In the genomic region with DNA sequence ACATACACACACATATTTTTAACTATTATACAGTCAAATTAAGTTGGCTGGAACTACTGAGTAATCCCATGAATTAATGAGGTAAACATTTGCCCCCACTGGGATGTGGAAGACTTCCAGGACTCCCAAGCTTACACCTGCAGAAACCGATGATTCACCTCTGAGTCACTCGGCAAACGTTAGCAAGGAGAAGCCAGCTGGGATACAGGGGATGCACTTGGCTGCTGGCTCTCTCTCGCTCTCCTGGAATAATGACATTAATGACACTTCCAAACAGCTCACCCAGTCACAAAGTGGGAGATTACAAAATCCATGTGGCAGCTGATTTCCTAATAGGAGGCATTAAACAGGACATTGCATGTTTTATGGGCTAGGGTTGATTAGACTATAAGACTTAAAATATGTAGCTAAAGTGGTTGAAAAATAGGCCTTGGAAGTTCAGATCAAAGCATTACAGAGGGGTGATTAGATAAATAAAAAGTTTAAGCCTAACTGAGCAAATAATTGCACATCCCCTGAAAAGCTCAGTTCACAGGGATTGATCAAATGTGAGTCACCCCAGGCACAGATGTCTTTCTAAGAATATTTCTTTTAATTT, we compare ENCODE assay signal across 9 cellular contexts.
DNase-seq lines count a peak whose midpoint lies in the region; ATAC-seq, FAIRE-seq and TF ChIP-seq lines count a peak whose summit lies in the region.
"Had no signal": no experiment of that assay in that cellular context is flagged by ENCODE, and none has a peak within 500 bp of the region (broad histone marks: within the 10 kb centered on the region; RNA-seq: fewer than 3 reads in every experiment).

No MANE protein-coding gene starts in this region.

- H4K91ac ChIP-seq in H1 (replicated peaks; ENCODE audit: insufficient read length, low read length) = no peak overlapping the region

- no peaks in the 10 kb centered on the region for H3K36me3 Mint-ChIP-seq in chondrocyte (ENCODE audit: low read depth)

- H3K27me3 Mint-ChIP-seq in chondrocyte (ENCODE audit: low read depth) = peaks cover 2% of the 10 kb centered on the region

- peak; percentile 24 for DNase-seq in NCI-H460 (ENCODE audit: extremely low read depth, low read depth)
- peak in 1 of 2 experiments; percentile 39 for DNase-seq in H1 (ENCODE audit: low read depth in 1 of 2, low spot score in 2 of 2)
- DNase-seq in pancreas = peak in 3 of 6 donors; percentile 14 to 74 (median 50)
- no peak for DNase-seq in stimulated activated CD4-positive, alpha-beta T cell treated with anti-CD3 and anti-CD28 coated beads, Interleukin-2, amount 100 ng/mL, for 24 hours
- no peak for DNase-seq in chondrocyte (ENCODE audit: low spot score)

- CTCF ChIA-PET in HEK293 (lab: Yijun Ruan, JAX) = no interaction called here
- CTCF ChIA-PET in H1 (lab: Charles Lee; ENCODE audit: partially characterized antibody) = interaction anchor here (0.6 to 1.1 kb wide), 2 partner anchors 14 to 289 kb away, joined by 3 to 5 read pairs; no protein-coding TSS in a partner anchor

- FAIRE-seq in H1 (lab: Jason Lieb, UNC) = peak; percentile 68
- FAIRE-seq in pancreas (lab: Jason Lieb, UNC) = no peak
- FAIRE-seq: GM18507 had no signal

- no peak overlapping the region for H2AK5ac ChIP-seq in H1 (ENCODE audit: low read depth, low read length)

- TF ChIP-seq CTCF in HEK293 (tag by site-specific recombination; IDR thresholded peaks at IDR 0.05) (no peak), H1 (IDR thresholded peaks at IDR 0.05; ENCODE audit: control extremely low read depth in 1 of 3, insufficient read depth in 1 of 3, low read depth in 1 of 3, low read length in 3 of 3) (no peak), pancreas (IDR thresholded peaks at IDR 0.05) (no peak), chondrocyte (IDR thresholded peaks at IDR 0.05) (no peak)

- ATAC-seq in pancreas = peak; percentile 84 to 96 (median 90)
- no peak for ATAC-seq in GM19324 (IDR thresholded peaks at IDR 0.05; ENCODE audit: low FRiP score, unreplicated experiment)
- ATAC-seq in HG02852 (IDR thresholded peaks at IDR 0.05; ENCODE audit: unreplicated experiment) = no peak

- no peak overlapping the region for H3K27ac Mint-ChIP-seq in chondrocyte (ENCODE audit: unreplicated experiment)

- no peak overlapping the region for H3K9ac ChIP-seq in H1 (replicated peaks in 1 of 4; ENCODE audit: extremely low read depth in 1 of 4, low read depth in 3 of 4, low read length in 3 of 4)

- H2BK20ac ChIP-seq in H1 (ENCODE audit: low read length) = no peak overlapping the region

- H4K20me1 ChIP-seq in H1 (replicated peaks in 1 of 2; ENCODE audit: control insufficient read depth in 1 of 2, insufficient read depth in 2 of 2, low read length in 2 of 2) = no peaks in the 10 kb centered on the region

- no peak overlapping the region for H3K4ac ChIP-seq in H1 (replicated peaks; ENCODE audit: insufficient read length, low read depth, low read length)

- H3K4me1 ChIP-seq in HEK293 (ENCODE audit: control insufficient read depth, insufficient read depth, low read length) (peaks cover 7% of the 10 kb centered on the region), H1 (replicated peaks in 1 of 4; ENCODE audit: control insufficient read depth in 3 of 4, insufficient read depth in 4 of 4, low read length in 3 of 4) (peaks cover 0 to 5% (median 2%) of the 10 kb centered on the region in 4 experiments; a peak in 3 of 7 replicates), pancreas (peaks cover 0 to 10% (median 0%) of the 10 kb centered on the region in 3 donors)

- no peak overlapping the region for H4K8ac ChIP-seq in H1 (ENCODE audit: extremely low read depth, insufficient read depth, low read length)

- no peaks in the 10 kb centered on the region for H3K23me2 ChIP-seq in H1 (ENCODE audit: low read depth, low read length)

- no peak overlapping the region for H2BK5ac ChIP-seq in H1 (ENCODE audit: low read depth, low read length)

- H3K4me3 ChIP-seq in HEK293 (ENCODE audit: low read depth, low read length) (no peak overlapping the region), H1 (ENCODE audit: extremely low read depth in 1 of 4, insufficient read depth in 2 of 4, low read depth in 3 of 4, low read length in 4 of 4) (no peak overlapping the region), pancreas (no peak overlapping the region)

- 46% methylated on average over 4 of the region's 4 CpGs; no CpG with 5 or more reads in 1 of the 2 experiments for WGBS in H1 (ENCODE audit: extremely low coverage in 1 of 2, insufficient coverage in 1 of 2, insufficient read length in 1 of 2, insufficient replicate concordance in 2 of 2, low coverage in 1 of 2, low lambda C conversion rate in 2 of 2, missing lambda C conversion rate in 1 of 2), 2 experiments
- WGBS in pancreas, 2 donors = 9 to 12% methylated on average over 4 of the region's 4 CpGs

- no peaks in the 10 kb centered on the region for H3K27me3 ChIP-seq in H1 (replicated peaks in 1 of 4; ENCODE audit: control insufficient read depth in 3 of 4, extremely low read depth in 1 of 4, insufficient read depth in 3 of 4, low read length in 3 of 4)
- no peaks in the 10 kb centered on the region for H3K27me3 ChIP-seq in pancreas

- H2BK15ac ChIP-seq in H1 (ENCODE audit: low read length) = no peak overlapping the region

- no peak overlapping the region for H3K18ac ChIP-seq in H1 (ENCODE audit: extremely low read depth, low read length)

- H3K79me2 ChIP-seq in H1 (ENCODE audit: control insufficient read depth in 1 of 2, insufficient read depth in 2 of 2, low read length in 2 of 2) = no peaks in the 10 kb centered on the region

- POLR2A ChIA-PET in HEK293 (lab: Yijun Ruan, JAX) = no interaction called here
- POLR2A ChIA-PET in H1 (lab: Charles Lee; ENCODE audit: partially characterized antibody) = no interaction called here

- H3K79me1 ChIP-seq in H1 (ENCODE audit: low read depth, low read length) = no peaks in the 10 kb centered on the region

- no peak overlapping the region for H3K14ac ChIP-seq in H1 (ENCODE audit: insufficient read length)

- no peaks in the 10 kb centered on the region for H3K9me3 Mint-ChIP-seq in chondrocyte (ENCODE audit: low read depth)

- intact Hi-C loops in pancreas (cut with DNase I) = no loop called here

- H3K4me2 ChIP-seq in H1 (ENCODE audit: insufficient read depth in 1 of 2, low read depth in 2 of 2, low read length in 2 of 2) = no peak overlapping the region

- H3K36me3 ChIP-seq in HEK293 (ENCODE audit: control insufficient read depth in 2 of 2, insufficient read depth in 1 of 2, low read length in 2 of 2) (no peaks in the 10 kb centered on the region), H1 (ENCODE audit: control insufficient read depth in 2 of 4, insufficient read depth in 4 of 4, low read length in 3 of 4) (no peaks in the 10 kb centered on the region), pancreas (no peaks in the 10 kb centered on the region)

- H3K4me3 Mint-ChIP-seq in chondrocyte (ENCODE audit: unreplicated experiment) = no peak overlapping the region

- H3K27ac ChIP-seq in HEK293 (ENCODE audit: extremely low read depth, low read depth, low read length) (no peak overlapping the region), H1 (ENCODE audit: low read depth, low read length) (no peak overlapping the region), pancreas (peak overlapping the region in 1 of 4 donors; percentile 28)

- H2AFZ ChIP-seq in H1 (ENCODE audit: low read length) = no peak overlapping the region

- no peak overlapping the region for H3K23ac ChIP-seq in H1 (ENCODE audit: insufficient read length)

- H3K9me3 ChIP-seq in HEK293 (ENCODE audit: control insufficient read depth, insufficient read depth, low read depth, low read length) = no peaks in the 10 kb centered on the region
- no peaks in the 10 kb centered on the region for H3K9me3 ChIP-seq in H1 (ENCODE audit: insufficient read depth in 2 of 2, low read depth in 1 of 2, low read length in 1 of 2)
- H3K9me3 ChIP-seq in pancreas = no peaks in the 10 kb centered on the region

- H4K5ac ChIP-seq in H1 (ENCODE audit: insufficient read length, low read depth, low read length) = no peak overlapping the region

- no peak overlapping the region for H2BK120ac ChIP-seq in H1 (replicated peaks; ENCODE audit: low read depth, low read length)

- TF ChIP-seq RAD21 in H1 (IDR thresholded peaks at IDR 0.05 in 1 of 2, conservative IDR thresholded peaks at IDR 0.05 in 1 of 2; ENCODE audit: low read depth in 2 of 2, low read length in 2 of 2) = no peak

- H2BK12ac ChIP-seq in H1 (ENCODE audit: low read depth, low read length) = no peak overlapping the region

- TF ChIP-seq POLR2A in H1 (IDR thresholded peaks at IDR 0.05; ENCODE audit: control extremely low read depth in 1 of 2, low read depth in 2 of 2, low read length in 2 of 2) = no peak

- H3K56ac ChIP-seq in H1 (replicated peaks; ENCODE audit: insufficient read length, low read depth, low read length) = no peak overlapping the region

- peaks cover 6% of the 10 kb centered on the region for H3K4me1 Mint-ChIP-seq in chondrocyte (ENCODE audit: low read depth)

- TF ChIP-seq EP300 in H1 (IDR thresholded peaks at IDR 0.05; ENCODE audit: borderline replicate concordance in 1 of 2, low read depth in 2 of 2, low read length in 2 of 2) = no peak

TF ChIP-seq in H1, 55 proteins besides CTCF, POLR2A, EP300 and RAD21:
- TF ChIP-seq BACH1 (IDR thresholded peaks at IDR 0.05; ENCODE audit: low read length) = peak; percentile 66; the same call in 1 of the 2 replicates
- TF ChIP-seq JUND (IDR thresholded peaks at IDR 0.05; ENCODE audit: low read length) = peak; percentile 92
- TF ChIP-seq RFX5 (IDR thresholded peaks at IDR 0.05; ENCODE audit: borderline replicate concordance, low read depth, low read length) = no peak
- TF ChIP-seq JUN (IDR thresholded peaks at IDR 0.05; ENCODE audit: low read depth, low read length) = peak; percentile 68
- TF ChIP-seq TCF12 (IDR thresholded peaks at IDR 0.05; ENCODE audit: low read depth, low read length) = peak; percentile 83
- no peak for TF ChIP-seq CREB1 (IDR thresholded peaks at IDR 0.05)
- TF ChIP-seq SIN3A (conservative IDR thresholded peaks at IDR 0.05 in 1 of 2, IDR thresholded peaks at IDR 0.05 in 1 of 2; ENCODE audit: low read depth in 1 of 2, low read length in 2 of 2) = 0 out of 4 replicates have a peak, but pooled peaks of 1 of the 2 experiments have one; percentile 19
TF ChIP-seq in H1: peak in this region for 5.

Comparison
In these comparisons a context has a peak if more than half of its experiments do, and no peak if none do; other contexts are left out.
1. ATAC-seq: peak in pancreas (4 of 4); none in GM19324 (single experiment) and HG02852 (single experiment).